Comparison of ENCODE assay signal across 8 cellular contexts in genomic region chr6:138455746-138456392, GRCh38. TPM values are rescaled to one million over a fixed set of nuclear protein-coding genes. Genes with fewer than 3 reads are reported as not detected.
A peak's percentile ranks its signal among the peaks of the same experiment; 100 is the strongest.
DNase-seq lines count a peak whose midpoint lies in the region; ATAC-seq, FAIRE-seq and TF ChIP-seq lines count a peak whose summit lies in the region.

No MANE protein-coding gene starts in this region.

- no peak for DNase-seq in right lobe of liver
- DNase-seq in HepG2 (ENCODE audit: low spot score): no peak
- DNase-seq in NCI-H2107 treated with DMSO at 0.1 percent for 48 hours (lab: John Stamatoyannopoulos, UW; ENCODE audit: unreplicated experiment): no peak
- no peak for DNase-seq in erythroblast (lab: John Stamatoyannopoulos, UW)
- DNase-seq in midbrain (lab: John Stamatoyannopoulos, UW): no peak

- TF ChIP-seq CTCF in right lobe of liver (IDR thresholded peaks at IDR 0.05) (no peak), HepG2 (CRISPR knock-in tag; IDR thresholded peaks at IDR 0.05) (no peak), OCI-LY3 (IDR thresholded peaks at IDR 0.05; ENCODE audit: low read depth, low read length) (no peak)

- intact Hi-C loops in right lobe of liver (cut with DNase I): no loop called here
- intact Hi-C loops in HepG2 (cut with micrococcal nuclease; ENCODE audit: unreplicated experiment): no loop called here

- no peak overlapping the region for H3K4me3 ChIP-seq in right lobe of liver
- no peak overlapping the region for H3K4me3 ChIP-seq in HepG2 (replicated peaks in 1 of 3; ENCODE audit: insufficient read depth in 1 of 3, low read depth in 2 of 3, low read length in 3 of 3)
- peak overlapping the region; percentile 52 for H3K4me3 ChIP-seq in OCI-LY3 (ENCODE audit: low read length)
- no peak overlapping the region for H3K4me3 ChIP-seq in esophagus (ENCODE audit: low read depth in 1 of 2, low read length in 2 of 2)

- POLR2A ChIA-PET in HepG2 (lab: Yijun Ruan, JAX): no interaction called here

- H3K9me3 ChIP-seq in right lobe of liver (no peaks in the 10 kb centered on the region), HepG2 (ENCODE audit: low read length) (no peaks in the 10 kb centered on the region), OCI-LY3 (ENCODE audit: insufficient read depth, low read length) (no peaks in the 10 kb centered on the region), esophagus (ENCODE audit: control insufficient read depth in 2 of 2, insufficient read depth in 1 of 2, low read depth in 1 of 2, low read length in 1 of 2) (no peaks in the 10 kb centered on the region)

- FAIRE-seq in HepG2 (lab: Jason Lieb, UNC): no peak

- no peaks in the 10 kb centered on the region for H3K36me3 ChIP-seq in right lobe of liver
- peaks cover 6 to 33% of the 10 kb centered on the region in 2 experiments for H3K36me3 ChIP-seq in HepG2 (replicated peaks in 1 of 2; ENCODE audit: control insufficient read depth in 1 of 2, insufficient read depth in 2 of 2, low read length in 2 of 2)
- no peaks in the 10 kb centered on the region for H3K36me3 ChIP-seq in OCI-LY3 (replicated peaks; ENCODE audit: low read depth, low read length)
- H3K36me3 ChIP-seq in esophagus (ENCODE audit: control insufficient read depth in 2 of 2, insufficient read depth in 2 of 2, low read length in 1 of 2): no peaks in the 10 kb centered on the region

- H2AFZ ChIP-seq in HepG2 (ENCODE audit: low read length): no peak overlapping the region
- H2AFZ ChIP-seq in OCI-LY3 (ENCODE audit: low read depth, low read length): no peak overlapping the region

- TF ChIP-seq EP300 in HepG2 (IDR thresholded peaks at IDR 0.05; ENCODE audit: low read depth in 2 of 2, low read length in 2 of 2): no peak
- no peak for TF ChIP-seq EP300 in HepG2 (CRISPR knock-in tag; IDR thresholded peaks at IDR 0.05; ENCODE audit: borderline replicate concordance)

- TF ChIP-seq RAD21 in HepG2 (CRISPR knock-in tag; IDR thresholded peaks at IDR 0.05): no peak

- no TSS peak for BruUV-seq in HepG2 (replicated peaks; lab: Mats Ljungman, UMichigan)

- H3K79me2 ChIP-seq in HepG2 (ENCODE audit: insufficient read depth, low read length): peaks cover 7% of the 10 kb centered on the region
- no peaks in the 10 kb centered on the region for H3K79me2 ChIP-seq in OCI-LY3 (ENCODE audit: low read length)

- CTCF ChIA-PET in HepG2 (lab: Yijun Ruan, JAX; ENCODE audit: low intra/inter-chr PET ratio, low total read pairs): no interaction called here

- H3K4me2 ChIP-seq in HepG2 (ENCODE audit: low read depth, low read length): no peak overlapping the region
- peak overlapping the region; percentile 81 for H3K4me2 ChIP-seq in OCI-LY3 (ENCODE audit: low read length)

- H3K27me3 ChIP-seq in right lobe of liver (no peaks in the 10 kb centered on the region), HepG2 (ENCODE audit: control insufficient read depth in 1 of 2, insufficient read depth in 2 of 2, low read length in 2 of 2) (no peaks in the 10 kb centered on the region), OCI-LY3 (ENCODE audit: low read depth, low read length) (no peaks in the 10 kb centered on the region), esophagus (ENCODE audit: control insufficient read depth in 1 of 2, insufficient read depth in 2 of 2, low read length in 2 of 2) (no peaks in the 10 kb centered on the region)

- 39% methylated on average over 4 of the region's 7 CpGs for WGBS in right lobe of liver (ENCODE audit: insufficient coverage, low coverage, low lambda C conversion rate, missing lambda C conversion rate)
- 94% methylated on average over 7 of the region's 7 CpGs for WGBS in HepG2 (ENCODE audit: low lambda C conversion rate)
- WGBS in esophagus, 2 donors: 27 to 35% methylated on average over 7 of the region's 7 CpGs

- H3K4me1 ChIP-seq in right lobe of liver (no peaks in the 10 kb centered on the region), HepG2 (ENCODE audit: insufficient read depth, low read length) (peaks cover 18% of the 10 kb centered on the region), OCI-LY3 (ENCODE audit: low read length) (peaks cover 38% of the 10 kb centered on the region), esophagus (ENCODE audit: control insufficient read depth in 2 of 2, insufficient read depth in 2 of 2, low read length in 1 of 2) (peaks cover 0 to 6% of the 10 kb centered on the region in 2 donors)

- H3K9ac ChIP-seq in HepG2 (ENCODE audit: insufficient read depth, low read depth, low read length) (no peak overlapping the region), OCI-LY3 (ENCODE audit: low read length) (peak overlapping the region; percentile 44; the same call in 1 of the 2 replicates)

- H4K20me1 ChIP-seq in HepG2 (ENCODE audit: insufficient read depth, low read length) (no peaks in the 10 kb centered on the region), OCI-LY3 (ENCODE audit: insufficient read depth, low read length) (no peaks in the 10 kb centered on the region)

- no peak overlapping the region for H3K27ac ChIP-seq in right lobe of liver
- H3K27ac ChIP-seq in HepG2 (ENCODE audit: extremely low read length, insufficient read depth, low read length): no peak overlapping the region
- H3K27ac ChIP-seq in OCI-LY3 (ENCODE audit: low read length): peak overlapping the region; percentile 83
- H3K27ac ChIP-seq in esophagus (ENCODE audit: low read depth in 2 of 2, low read length in 1 of 2): peak overlapping the region; percentile 55 to 59

- in situ Hi-C loops in HepG2 (cut with HindIII; ENCODE audit: extremely low pct_ligation_motif_present, low pct_unique_long_range_greater_than_20kb): no loop called here

- ATAC-seq in right lobe of liver (peak in 3 of 4 donors; percentile 14 to 47 (median 45)), HepG2 (no peak), HG02885 (IDR thresholded peaks at IDR 0.05; ENCODE audit: poor library complexity, unreplicated experiment) (peak; percentile 88)

- TF ChIP-seq POLR2A in right lobe of liver (IDR thresholded peaks at IDR 0.05): no peak
- TF ChIP-seq POLR2A in HepG2 (IDR thresholded peaks at IDR 0.05; ENCODE audit: insufficient read depth in 1 of 2, low read depth in 2 of 2, low read length in 2 of 2): no peak
- no peak for TF ChIP-seq POLR2A in erythroblast (IDR thresholded peaks at IDR 0.05; ENCODE audit: low read length)

TF ChIP-seq in HepG2, 621 proteins besides CTCF, POLR2A, EP300 and RAD21 (continues in another document):
- TF ChIP-seq RELA (CRISPR knock-in tag; IDR thresholded peaks at IDR 0.05): no peak

RNA-seq across cellular contexts. Expression of gene NHSL1, which starts 43.4 kb away (rescaled TPM):
- 10 to 100 TPM; 19.8 to 54.2 (median 28.5) TPM for total RNA-seq in right lobe of liver
- total RNA-seq in HepG2 (2016; rRNA removed; fragmentation: Illumina TruSeq; extraction: Trizol): 53.6 and 59.5 TPM in 2 replicates
- total RNA-seq in HepG2 (2016; cell fraction: cytosol; rRNA removed; fragmentation: Illumina TruSeq; extraction: Trizol; ENCODE audit: low read depth): 19.0 and 21.3 TPM in 2 replicates
- total RNA-seq in HepG2 (2016; cell fraction: insoluble cytoplasmic fraction; rRNA removed; fragmentation: Illumina TruSeq; extraction: Trizol): 55.9 and 56.5 TPM in 2 replicates
- 22.2 and 23.0 TPM in 2 replicates for total RNA-seq in HepG2 (2016; cell fraction: membrane; rRNA removed; fragmentation: Illumina TruSeq; extraction: Trizol)
- 124 and 133 TPM in 2 replicates for total RNA-seq in HepG2 (2016; cell fraction: nucleus; rRNA removed; fragmentation: Illumina TruSeq; extraction: Trizol)
- polyA plus RNA-seq in HepG2 (2011; rRNA removed): 22.6 and 24.9 TPM in 2 replicates
- polyA plus RNA-seq in HepG2 (2011; cell fraction: cytosol; rRNA removed): 11.6 and 12.3 TPM in 2 replicates
- polyA plus RNA-seq in HepG2 (2011; cell fraction: nucleus; rRNA removed): 42.8 and 45.1 TPM in 2 replicates
- 23.2 and 25.7 TPM in 2 replicates for polyA plus RNA-seq in HepG2 (2012)
- polyA plus RNA-seq in HepG2 (2016; cell fraction: cytosol; fragmentation: Illumina TruSeq; extraction: Trizol; ENCODE audit: low read depth): 3.5 and 3.8 TPM in 2 replicates
- 20.6 and 26.3 TPM in 2 replicates for polyA plus RNA-seq in HepG2 (2016; cell fraction: insoluble cytoplasmic fraction; fragmentation: Illumina TruSeq; extraction: Trizol; ENCODE audit: low read depth)
- 6.4 and 7.5 TPM in 2 replicates for polyA plus RNA-seq in HepG2 (2016; cell fraction: membrane; fragmentation: Illumina TruSeq; extraction: Trizol; ENCODE audit: low read depth)
- 67.3 and 71.2 TPM in 2 replicates for polyA plus RNA-seq in HepG2 (2016; cell fraction: nucleus; fragmentation: Illumina TruSeq; extraction: Trizol; ENCODE audit: insufficient read depth, low read depth)
- polyA minus RNA-seq in HepG2 (2011; rRNA and poly(A)+ RNA removed; ENCODE audit: low replicate concordance): 4.6 and 265 TPM in 2 replicates
- polyA minus RNA-seq in HepG2 (2011; cell fraction: cytosol; rRNA and poly(A)+ RNA removed): 58.2 and 64.4 TPM in 2 replicates
- polyA minus RNA-seq in HepG2 (2011; cell fraction: nucleus; rRNA and poly(A)+ RNA removed): 179 and 208 TPM in 2 replicates
- 10 to 100 TPM in 1 of 2 donors, 1 to 10 TPM in 1; 6.5 to 12.9 TPM for polyA plus RNA-seq in esophagus

RNA-seq across cellular contexts. Expression of gene HEBP2, which starts 51.8 kb away (rescaled TPM):
- total RNA-seq in right lobe of liver: 10 to 100 TPM; 37.3 to 69.2 (median 53.0) TPM
- total RNA-seq in HepG2 (2016; rRNA removed; fragmentation: Illumina TruSeq; extraction: Trizol): 63.5 and 72.8 TPM in 2 replicates
- 166 and 170 TPM in 2 replicates for total RNA-seq in HepG2 (2016; cell fraction: cytosol; rRNA removed; fragmentation: Illumina TruSeq; extraction: Trizol; ENCODE audit: low read depth)
- total RNA-seq in HepG2 (2016; cell fraction: insoluble cytoplasmic fraction; rRNA removed; fragmentation: Illumina TruSeq; extraction: Trizol): 59.3 and 73.4 TPM in 2 replicates
- total RNA-seq in HepG2 (2016; cell fraction: membrane; rRNA removed; fragmentation: Illumina TruSeq; extraction: Trizol): 169 and 174 TPM in 2 replicates
- total RNA-seq in HepG2 (2016; cell fraction: nucleus; rRNA removed; fragmentation: Illumina TruSeq; extraction: Trizol): 26.7 and 33.2 TPM in 2 replicates
- polyA plus RNA-seq in HepG2 (2011; rRNA removed): 13.5 and 16.0 TPM in 2 replicates
- 10.7 and 20.4 TPM in 2 replicates for polyA plus RNA-seq in HepG2 (2011; cell fraction: cytosol; rRNA removed)
- polyA plus RNA-seq in HepG2 (2011; cell fraction: nucleus; rRNA removed): 8.3 and 8.5 TPM in 2 replicates
- 22.1 and 42.4 TPM in 2 replicates for polyA plus RNA-seq in HepG2 (2012)
- 232 and 243 TPM in 2 replicates for polyA plus RNA-seq in HepG2 (2016; cell fraction: cytosol; fragmentation: Illumina TruSeq; extraction: Trizol; ENCODE audit: low read depth)
- polyA plus RNA-seq in HepG2 (2016; cell fraction: insoluble cytoplasmic fraction; fragmentation: Illumina TruSeq; extraction: Trizol; ENCODE audit: low read depth): 51.6 and 57.6 TPM in 2 replicates
- polyA plus RNA-seq in HepG2 (2016; cell fraction: membrane; fragmentation: Illumina TruSeq; extraction: Trizol; ENCODE audit: low read depth): 144 and 151 TPM in 2 replicates
- 47.5 and 48.3 TPM in 2 replicates for polyA plus RNA-seq in HepG2 (2016; cell fraction: nucleus; fragmentation: Illumina TruSeq; extraction: Trizol; ENCODE audit: insufficient read depth, low read depth)
- 0.23 and 2.4 TPM in 2 replicates for polyA minus RNA-seq in HepG2 (2011; rRNA and poly(A)+ RNA removed; ENCODE audit: low replicate concordance)
- polyA minus RNA-seq in HepG2 (2011; cell fraction: cytosol; rRNA and poly(A)+ RNA removed): 4.3 and 5.5 TPM in 2 replicates
- polyA minus RNA-seq in HepG2 (2011; cell fraction: nucleus; rRNA and poly(A)+ RNA removed): 8.5 and 8.8 TPM in 2 replicates
- polyA plus RNA-seq in esophagus: 10 to 100 TPM; 66.4 to 70.5 TPM

Comparison
In these comparisons a context has a peak if more than half of its experiments do, and no peak if none do; other contexts are left out.
1. H3K27ac ChIP-seq: peak in OCI-LY3 (single experiment) and esophagus (2 of 2); none in right lobe of liver (0 of 3) and HepG2 (single experiment).